Comparison of ENCODE assay signal across 1 cellular context in the genomic region with DNA sequence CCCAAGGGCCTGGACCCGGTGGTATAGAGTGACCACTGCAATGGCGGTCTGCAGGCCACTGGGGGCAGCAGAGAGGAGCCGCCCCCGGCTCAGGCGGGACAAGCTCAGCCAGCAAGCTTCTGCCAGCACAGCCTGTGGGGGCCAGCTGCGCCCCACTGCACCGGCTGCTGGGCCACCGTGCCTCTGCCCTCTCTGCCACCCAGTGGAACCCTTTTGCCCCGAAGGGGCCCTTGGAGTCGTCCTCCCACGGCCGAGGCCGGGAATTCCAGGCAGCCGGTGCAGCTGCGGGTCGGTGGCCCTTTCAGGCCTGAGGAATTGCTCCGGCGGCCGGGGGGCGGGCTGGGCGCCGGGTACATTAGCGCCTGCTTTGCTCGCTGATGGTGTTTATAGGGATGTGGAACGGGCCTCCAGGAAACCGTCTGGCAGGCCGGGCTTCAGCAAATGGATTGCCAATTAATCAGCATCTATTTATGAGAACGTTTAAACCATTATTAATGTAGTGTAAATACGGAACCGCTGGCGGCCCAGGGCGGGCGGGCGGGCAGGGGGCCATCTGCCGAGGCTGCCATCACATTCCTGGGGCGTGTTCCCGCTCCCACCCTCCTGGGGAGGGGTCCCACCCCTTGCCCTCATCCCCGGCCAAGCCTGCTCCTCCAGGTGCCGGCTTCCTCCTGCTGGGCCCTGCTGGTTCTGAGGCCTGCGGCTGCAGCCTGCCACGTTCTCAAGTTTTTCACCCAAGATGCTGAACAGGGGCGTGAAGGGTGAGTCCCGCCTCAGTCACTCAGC.
TF ChIP-seq lines count a peak whose summit lies in the region.

No MANE protein-coding gene starts in this region.

TF ChIP-seq in K562, 482 proteins besides CTCF, POLR2A, EP300 and RAD21 (continued from another document):
- TF ChIP-seq MAZ (CRISPR knock-in tag; conservative IDR thresholded peaks at IDR 0.05 in 1 of 2, IDR thresholded peaks at IDR 0.05 in 1 of 2) (peak; percentile 28 to 58; a peak in 2 of 4 replicates), SP1 (CRISPR knock-in tag; IDR thresholded peaks at IDR 0.05) (no peak)
